13 cellular contexts compared by ENCODE assay signal in the genomic region with DNA sequence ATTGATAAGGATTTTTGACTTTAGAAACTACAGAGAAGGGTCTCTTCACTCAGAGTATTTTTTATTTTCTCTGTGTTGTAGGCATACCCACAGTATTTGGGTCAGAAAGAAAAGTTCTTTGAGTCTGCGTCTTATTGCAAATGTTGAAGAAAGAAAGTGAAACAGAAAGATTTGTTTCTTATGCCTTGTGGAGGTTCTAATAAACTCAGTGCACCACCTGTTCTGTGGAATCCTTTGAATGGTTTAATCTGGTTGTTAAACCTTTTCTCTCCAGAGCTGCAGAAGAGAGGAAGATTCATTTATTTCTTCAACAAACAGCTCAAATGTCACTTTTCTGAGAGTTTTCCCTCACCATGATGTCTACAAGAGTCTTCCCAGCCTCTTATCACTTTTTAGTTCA.
DNase-seq lines count a peak whose midpoint lies in the region; ATAC-seq, FAIRE-seq and TF ChIP-seq lines count a peak whose summit lies in the region.
"Had no signal": no experiment of that assay in that cellular context is flagged by ENCODE, and none has a peak within 500 bp of the region (broad histone marks: within the 10 kb centered on the region; RNA-seq: fewer than 3 reads in every experiment).

No MANE protein-coding gene starts in this region.

- H3K9ac ChIP-seq in GM12878 (ENCODE audit: control insufficient read depth, insufficient read depth, low read length) = peak overlapping the region; percentile 90

- no peaks in the 10 kb centered on the region for H4K20me1 ChIP-seq in GM12878 (ENCODE audit: control insufficient read depth, insufficient read depth)

- peak; percentile 29 for ATAC-seq in HG03139 (IDR thresholded peaks at IDR 0.05; ENCODE audit: unreplicated experiment)
- ATAC-seq in GM12878 = peak; percentile 22
- no peak for ATAC-seq in lower lobe of right lung
- no peak for ATAC-seq in left lobe of liver

- TF ChIP-seq RAD21 in GM12878 (IDR thresholded peaks at IDR 0.05; ENCODE audit: insufficient read depth, low read depth, low read length) = no peak

- H3K4me1 ChIP-seq in GM12878 (ENCODE audit: control insufficient read depth, insufficient read depth, low read length) (peaks cover 74% of the 10 kb centered on the region), ovary (ENCODE audit: insufficient read depth) (peaks cover 2% of the 10 kb centered on the region), lower lobe of right lung (peaks cover 18% of the 10 kb centered on the region)

- no TSS peak for BruUV-seq in GM12878 (replicated peaks; lab: Mats Ljungman, UMichigan)

- RAD21 ChIA-PET in GM12878 (lab: Charles Lee; ENCODE audit: unreplicated experiment) = interaction anchor here (0.5 to 12.1 kb wide), 15 partner anchors 10 to 896 kb away, joined by 3 to 356 read pairs (median 10); partner anchors contain the start of gene BTG1

- CTCF ChIA-PET in GM12878 (lab: Yijun Ruan, JAX) = interaction anchor here (1.1 to 5.5 kb wide), 10 partner anchors 9 to 418 kb away, joined by 3 to 61 read pairs (median 5); no protein-coding TSS in a partner anchor

- TF ChIP-seq POLR2A in GM12878 (IDR thresholded peaks at IDR 0.05; ENCODE audit: low read depth, low read length) (no peak), ovary (IDR thresholded peaks at IDR 0.05) (no peak)

- POLR2A ChIA-PET in GM12878 (lab: Charles Lee) = interaction anchor here (0.6 to 15.2 kb wide), 9 partner anchors 12 to 506 kb away, joined by 3 to 204 read pairs (median 8); partner anchors contain the start of gene BTG1

- SMC1A ChIA-PET in GM12878 (lab: Charles Lee; ENCODE audit: uncharacterized antibody, unreplicated experiment) = interaction anchor here (0.7 to 16.9 kb wide), 15 partner anchors 13 to 1175 kb away, joined by 3 to 805 read pairs (median 8); no protein-coding TSS in a partner anchor

- H3K27ac ChIP-seq in GM12878 (ENCODE audit: control insufficient read depth, insufficient read depth) (peak overlapping the region; percentile 98), ovary (no peak overlapping the region), lower lobe of right lung (no peak overlapping the region)

- H3K36me3 ChIP-seq in GM12878 (ENCODE audit: control insufficient read depth in 2 of 2, insufficient read depth in 2 of 2, low read length in 1 of 2) (no peaks in the 10 kb centered on the region), ovary (no peaks in the 10 kb centered on the region), lower lobe of right lung (no peaks in the 10 kb centered on the region)

- H3K9me3 ChIP-seq in GM12878 (replicated peaks; ENCODE audit: control insufficient read depth, insufficient read depth, low read length) = no peaks in the 10 kb centered on the region; the same call in 2 of the 3 replicates
- H3K9me3 ChIP-seq in ovary = no peaks in the 10 kb centered on the region
- no peaks in the 10 kb centered on the region for H3K9me3 ChIP-seq in lower lobe of right lung

- TF ChIP-seq CTCF in GM12875 (IDR thresholded peaks at IDR 0.05; ENCODE audit: borderline replicate concordance, insufficient read depth, low read depth, low read length) (no peak), GM12878 (IDR thresholded peaks at IDR 0.05 in 2 of 3, conservative IDR thresholded peaks at IDR 0.05 in 1 of 3; ENCODE audit: control insufficient read depth in 2 of 3, extremely low read depth in 1 of 3, insufficient read depth in 1 of 3, low read depth in 3 of 3, low read length in 3 of 3) (no peak), ovary (IDR thresholded peaks at IDR 0.05) (no peak), lower lobe of right lung (IDR thresholded peaks at IDR 0.05) (no peak)

- intact Hi-C loops in GM12878 (cut with micrococcal nuclease; ENCODE audit: unreplicated experiment) = loop anchor here (1.0 kb wide), 1 partner anchor 17 kb away; no protein-coding TSS in a partner anchor
- intact Hi-C loops in ovary (cut with DNase I) = loop anchor here in 1 of 4 donors (5.0 kb wide), 1 partner anchor 1384 kb away; no protein-coding TSS in a partner anchor
- intact Hi-C loops in lower lobe of right lung (cut with DNase I) = no loop called here

- H3K4me2 ChIP-seq in GM12878 (ENCODE audit: control insufficient read depth, insufficient read depth) = peak overlapping the region; percentile 99

- TF ChIP-seq EP300 in GM12878 (IDR thresholded peaks at IDR 0.05; ENCODE audit: borderline replicate concordance in 1 of 2, control insufficient read depth in 1 of 2, low read depth in 2 of 2, low read length in 2 of 2) (0 out of 4 replicates have a peak, but pooled peaks of 1 of the 2 experiments have one; percentile 22), ovary (IDR thresholded peaks at IDR 0.05) (no peak)

- in situ Hi-C loops in GM12878 (cut with MboI) = loop anchor here (25.0 kb wide), 1 partner anchor 94 kb away; no protein-coding TSS in a partner anchor

- DNase-seq in GM19239 (ENCODE audit: insufficient read length, low spot score) (no peak), GM12878 (ENCODE audit: low read depth, low spot score) (no peak), ovary (no peak), NCI-H1092 treated with DMSO at 0.1 percent for 48 hours (lab: John Stamatoyannopoulos, UW) (no peak), lower lobe of right lung (no peak), left lobe of liver (ENCODE audit: low spot score) (no peak)
- DNase-seq: amygdala, EL, IMR-90, occipital lobe had no signal

- peaks cover 51% of the 10 kb centered on the region for H3K79me2 ChIP-seq in GM12878 (ENCODE audit: control insufficient read depth, insufficient read depth, low read length)

- H2AFZ ChIP-seq in GM12878 (ENCODE audit: control insufficient read depth, low read depth, low read length) = no peak overlapping the region

- peak; percentile 97 for FAIRE-seq in GM19239 (lab: Jason Lieb, UNC)
- no peak for FAIRE-seq in GM12878 (lab: Jason Lieb, UNC)
- FAIRE-seq: keratinocyte had no signal

- H3K27me3 ChIP-seq in GM12878 (replicated peaks in 1 of 2; ENCODE audit: control insufficient read depth in 2 of 2, insufficient read depth in 2 of 2, low read length in 1 of 2) (no peaks in the 10 kb centered on the region), ovary (no peaks in the 10 kb centered on the region), lower lobe of right lung (ENCODE audit: low read depth) (no peaks in the 10 kb centered on the region)

- H3K4me3 ChIP-seq in GM12875 (ENCODE audit: low read depth, low read length) (peak overlapping the region; percentile 16), GM12878 (peak overlapping the region; percentile 25; the same call in 1 of the 2 replicates), ovary (no peak overlapping the region), lower lobe of right lung (no peak overlapping the region)

- WGBS in GM12878 (ENCODE audit: insufficient coverage, insufficient replicate concordance, low lambda C conversion rate, missing lambda C conversion rate) = 12% methylated on average over 1 of the region's 1 CpG
- 49 to 66% (median 61%) methylated on average over 1 of the region's 1 CpG for WGBS in ovary, 3 donors

TF ChIP-seq in GM12878, 131 proteins besides CTCF, POLR2A, EP300 and RAD21 (continues in another document):
- TF ChIP-seq, protein P1, sequence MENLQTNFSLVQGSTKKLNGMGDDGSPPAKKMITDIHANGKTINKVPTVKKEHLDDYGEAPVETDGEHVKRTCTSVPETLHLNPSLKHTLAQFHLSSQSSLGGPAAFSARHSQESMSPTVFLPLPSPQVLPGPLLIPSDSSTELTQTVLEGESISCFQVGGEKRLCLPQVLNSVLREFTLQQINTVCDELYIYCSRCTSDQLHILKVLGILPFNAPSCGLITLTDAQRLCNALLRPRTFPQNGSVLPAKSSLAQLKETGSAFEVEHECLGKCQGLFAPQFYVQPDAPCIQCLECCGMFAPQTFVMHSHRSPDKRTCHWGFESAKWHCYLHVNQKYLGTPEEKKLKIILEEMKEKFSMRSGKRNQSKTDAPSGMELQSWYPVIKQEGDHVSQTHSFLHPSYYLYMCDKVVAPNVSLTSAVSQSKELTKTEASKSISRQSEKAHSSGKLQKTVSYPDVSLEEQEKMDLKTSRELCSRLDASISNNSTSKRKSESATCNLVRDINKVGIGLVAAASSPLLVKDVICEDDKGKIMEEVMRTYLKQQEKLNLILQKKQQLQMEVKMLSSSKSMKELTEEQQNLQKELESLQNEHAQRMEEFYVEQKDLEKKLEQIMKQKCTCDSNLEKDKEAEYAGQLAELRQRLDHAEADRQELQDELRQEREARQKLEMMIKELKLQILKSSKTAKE (IDR thresholded peaks at IDR 0.05; ENCODE audit: low read depth, poor library complexity, severe bottlenecking) = peak; percentile 7
- TF ChIP-seq SMAD1 (IDR thresholded peaks at IDR 0.05; ENCODE audit: low read depth, partially characterized antibody) = peak; percentile 33
- no peak for TF ChIP-seq NFXL1 (IDR thresholded peaks at IDR 0.05; ENCODE audit: borderline replicate concordance)
- TF ChIP-seq, protein P2, sequence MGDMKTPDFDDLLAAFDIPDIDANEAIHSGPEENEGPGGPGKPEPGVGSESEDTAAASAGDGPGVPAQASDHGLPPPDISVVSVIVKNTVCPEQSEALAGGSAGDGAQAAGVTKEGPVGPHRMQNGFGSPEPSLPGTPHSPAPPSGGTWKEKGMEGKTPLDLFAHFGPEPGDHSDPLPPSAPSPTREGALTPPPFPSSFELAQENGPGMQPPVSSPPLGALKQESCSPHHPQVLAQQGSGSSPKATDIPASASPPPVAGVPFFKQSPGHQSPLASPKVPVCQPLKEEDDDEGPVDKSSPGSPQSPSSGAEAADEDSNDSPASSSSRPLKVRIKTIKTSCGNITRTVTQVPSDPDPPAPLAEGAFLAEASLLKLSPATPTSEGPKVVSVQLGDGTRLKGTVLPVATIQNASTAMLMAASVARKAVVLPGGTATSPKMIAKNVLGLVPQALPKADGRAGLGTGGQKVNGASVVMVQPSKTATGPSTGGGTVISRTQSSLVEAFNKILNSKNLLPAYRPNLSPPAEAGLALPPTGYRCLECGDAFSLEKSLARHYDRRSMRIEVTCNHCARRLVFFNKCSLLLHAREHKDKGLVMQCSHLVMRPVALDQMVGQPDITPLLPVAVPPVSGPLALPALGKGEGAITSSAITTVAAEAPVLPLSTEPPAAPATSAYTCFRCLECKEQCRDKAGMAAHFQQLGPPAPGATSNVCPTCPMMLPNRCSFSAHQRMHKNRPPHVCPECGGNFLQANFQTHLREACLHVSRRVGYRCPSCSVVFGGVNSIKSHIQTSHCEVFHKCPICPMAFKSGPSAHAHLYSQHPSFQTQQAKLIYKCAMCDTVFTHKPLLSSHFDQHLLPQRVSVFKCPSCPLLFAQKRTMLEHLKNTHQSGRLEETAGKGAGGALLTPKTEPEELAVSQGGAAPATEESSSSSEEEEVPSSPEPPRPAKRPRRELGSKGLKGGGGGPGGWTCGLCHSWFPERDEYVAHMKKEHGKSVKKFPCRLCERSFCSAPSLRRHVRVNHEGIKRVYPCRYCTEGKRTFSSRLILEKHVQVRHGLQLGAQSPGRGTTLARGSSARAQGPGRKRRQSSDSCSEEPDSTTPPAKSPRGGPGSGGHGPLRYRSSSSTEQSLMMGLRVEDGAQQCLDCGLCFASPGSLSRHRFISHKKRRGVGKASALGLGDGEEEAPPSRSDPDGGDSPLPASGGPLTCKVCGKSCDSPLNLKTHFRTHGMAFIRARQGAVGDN (IDR thresholded peaks at IDR 0.05) = 0 out of 2 replicates have a peak, but pooled peaks have one; percentile 15
- peak; percentile 48; the same call in 1 of the 2 replicates for TF ChIP-seq MXI1 (IDR thresholded peaks at IDR 0.05; ENCODE audit: low read depth, low read length)
- TF ChIP-seq CEBPB (IDR thresholded peaks at IDR 0.05; ENCODE audit: borderline replicate concordance in 1 of 2, low read depth in 2 of 2, low read length in 2 of 2) = no peak

Comparison
In these comparisons a context has a peak if more than half of its experiments do, and no peak if none do; other contexts are left out.
1. H3K4me3 ChIP-seq: peak in GM12875 (single experiment) and GM12878 (single experiment); none in ovary (single experiment) and lower lobe of right lung (single experiment).
2. ATAC-seq: peak in HG03139 (single experiment) and GM12878 (single experiment); none in lower lobe of right lung (0 of 2) and left lobe of liver (single experiment).